Comparison of ENCODE assay signal across 11 cellular contexts in the genomic region with DNA sequence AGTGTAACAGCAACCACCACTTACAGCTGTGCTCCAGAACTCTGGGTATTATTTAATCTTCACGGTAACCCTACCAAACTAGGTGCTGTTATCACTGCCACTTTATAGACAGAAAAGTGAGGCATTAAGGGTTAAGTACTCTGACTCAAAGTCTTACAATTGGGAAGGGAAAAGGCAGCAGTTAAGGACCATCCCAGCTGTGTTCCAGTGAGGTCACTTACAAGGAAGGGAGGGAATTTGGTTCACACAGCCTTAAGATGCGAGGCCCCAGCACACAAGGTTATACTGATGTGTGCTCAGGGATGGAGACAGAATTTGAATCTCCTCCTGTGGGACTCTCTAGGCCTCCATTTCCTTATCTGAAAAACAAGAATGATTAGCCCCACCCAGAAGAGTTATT. TPM values are rescaled to one million over a fixed set of nuclear protein-coding genes. Genes with fewer than 3 reads are reported as not detected.
A peak's percentile ranks its signal among the peaks of the same experiment; 100 is the strongest.
DNase-seq lines count a peak whose midpoint lies in the region; ATAC-seq and TF ChIP-seq lines count a peak whose summit lies in the region.
"Had no signal": no experiment of that assay in that cellular context is flagged by ENCODE, and none has a peak within 500 bp of the region (broad histone marks: within the 10 kb centered on the region; RNA-seq: fewer than 3 reads in every experiment).

No MANE protein-coding gene starts in this region.

- H3K4me3 Mint-ChIP-seq in activated T-cell treated with anti-CD3 and anti-CD28 coated beads, Interleukin-2, amount 50 U/mL, for 72 hours: peak overlapping the region in 1 of 2 donors; percentile 81
- H3K4me3 Mint-ChIP-seq in activated T-cell treated with anti-CD3 and anti-CD28 coated beads, Interleukin-2, amount 50 U/mL, for 4 hours: no peak overlapping the region

- peaks cover 71% of the 10 kb centered on the region for H3K4me1 ChIP-seq in suprapubic skin

- TF ChIP-seq CTCF in suprapubic skin (IDR thresholded peaks at IDR 0.05): no peak

- peak overlapping the region; percentile 74 for H3K27ac ChIP-seq in suprapubic skin

- H3K36me3 ChIP-seq in suprapubic skin: no peaks in the 10 kb centered on the region

- H3K36me3 Mint-ChIP-seq in activated T-cell treated with anti-CD3 and anti-CD28 coated beads, Interleukin-2, amount 50 U/mL, for 72 hours (ENCODE audit: insufficient read depth in 2 of 2): peaks cover 0 to 10% of the 10 kb centered on the region in 2 donors
- H3K36me3 Mint-ChIP-seq in activated T-cell treated with anti-CD3 and anti-CD28 coated beads, Interleukin-2, amount 50 U/mL, for 4 hours (ENCODE audit: insufficient read depth): peaks cover 3% of the 10 kb centered on the region

- no peak for DNase-seq in activated T-cell treated with anti-CD3 and anti-CD28 coated beads, Interleukin-2, amount 50 U/mL, for 72 hours
- DNase-seq in activated T-cell treated with anti-CD3 and anti-CD28 coated beads, Interleukin-2, amount 50 U/mL, for 4 hours: no peak
- peak; percentile 46 for DNase-seq in amniotic stem cell (lab: John Stamatoyannopoulos, UW)
- DNase-seq in hepatic stellate cell (ENCODE audit: low spot score): peak; percentile 23
- no peak for DNase-seq in suprapubic skin (ENCODE audit: low spot score in 2 of 2)
- no peak for DNase-seq in NK-92 treated with Interleukin-12 subunit alpha and Interleukin-12 subunit beta, amount 100 ng/mL, for 24 hours (lab: John Stamatoyannopoulos, UW)
- no peak for DNase-seq in NCI-H128 (lab: John Stamatoyannopoulos, UW; ENCODE audit: unreplicated experiment)
- DNase-seq: cortex of kidney, NCI-H187 treated with DMSO at 0.1 percent for 48 hours had no signal

- H3K9me3 Mint-ChIP-seq in activated T-cell treated with anti-CD3 and anti-CD28 coated beads, Interleukin-2, amount 50 U/mL, for 72 hours: peaks cover 0 to 2% of the 10 kb centered on the region in 2 donors
- H3K9me3 Mint-ChIP-seq in activated T-cell treated with anti-CD3 and anti-CD28 coated beads, Interleukin-2, amount 50 U/mL, for 4 hours: no peaks in the 10 kb centered on the region

- no peak for ATAC-seq in activated T-cell treated with anti-CD3 and anti-CD28 coated beads, Interleukin-2, amount 50 U/mL, for 72 hours (replicated peaks in 1 of 2)
- ATAC-seq in activated T-cell treated with anti-CD3 and anti-CD28 coated beads, Interleukin-2, amount 50 U/mL, for 4 hours: no peak
- ATAC-seq in HG03097 (IDR thresholded peaks at IDR 0.05; ENCODE audit: low FRiP score, unreplicated experiment): no peak

- H3K27me3 Mint-ChIP-seq in activated T-cell treated with anti-CD3 and anti-CD28 coated beads, Interleukin-2, amount 50 U/mL, for 72 hours (ENCODE audit: low read depth): no peaks in the 10 kb centered on the region
- no peaks in the 10 kb centered on the region for H3K27me3 Mint-ChIP-seq in activated T-cell treated with anti-CD3 and anti-CD28 coated beads, Interleukin-2, amount 50 U/mL, for 4 hours (ENCODE audit: low read depth)

- 65% methylated on average over 2 of the region's 2 CpGs for WGBS in suprapubic skin

- no peaks in the 10 kb centered on the region for H3K27me3 ChIP-seq in suprapubic skin

- H3K9me3 ChIP-seq in suprapubic skin: no peaks in the 10 kb centered on the region

- TF ChIP-seq EP300 in suprapubic skin (IDR thresholded peaks at IDR 0.05): no peak

- TF ChIP-seq POLR2A in suprapubic skin (IDR thresholded peaks at IDR 0.05): no peak

- no peak overlapping the region for H3K4me3 ChIP-seq in suprapubic skin
- H3K4me3 ChIP-seq: lung had no signal

- peak overlapping the region; percentile 86 for H3K27ac Mint-ChIP-seq in activated T-cell treated with anti-CD3 and anti-CD28 coated beads, Interleukin-2, amount 50 U/mL, for 72 hours

- peaks cover 73% of the 10 kb centered on the region for H3K4me1 Mint-ChIP-seq in activated T-cell treated with anti-CD3 and anti-CD28 coated beads, Interleukin-2, amount 50 U/mL, for 72 hours (ENCODE audit: low read depth)
- peaks cover 79% of the 10 kb centered on the region for H3K4me1 Mint-ChIP-seq in activated T-cell treated with anti-CD3 and anti-CD28 coated beads, Interleukin-2, amount 50 U/mL, for 4 hours (ENCODE audit: low read depth)

RNA-seq across cellular contexts. Expression of gene TRERF1, which starts 46.7 kb away (rescaled TPM):
- total RNA-seq in activated T-cell treated with anti-CD3 and anti-CD28 coated beads, Interleukin-2, amount 50 U/mL, for 72 hours: 10 to 100 TPM; 37.2 to 43.0 TPM
- 1 to 10 TPM; 8.9 to 9.4 (median 9.0) TPM for total RNA-seq in activated T-cell treated with anti-CD3 and anti-CD28 coated beads, Interleukin-2, amount 50 U/mL, for 4 hours
- 10 to 100 TPM; 14.7 to 22.0 (median 19.0) TPM for total RNA-seq in suprapubic skin

Comparison
In these comparisons a context has a peak if more than half of its experiments do, and no peak if none do; other contexts are left out.
1. DNase-seq: peak in amniotic stem cell (single experiment) and hepatic stellate cell (single experiment); none in activated T-cell treated with anti-CD3 and anti-CD28 coated beads, Interleukin-2, amount 50 U/mL, for 72 hours (0 of 2), activated T-cell treated with anti-CD3 and anti-CD28 coated beads, Interleukin-2, amount 50 U/mL, for 4 hours (single experiment), suprapubic skin (0 of 2), NK-92 treated with Interleukin-12 subunit alpha and Interleukin-12 subunit beta, amount 100 ng/mL, for 24 hours (single experiment) and NCI-H128 (single experiment).